Comparison of ENCODE assay signal across 1 cellular context in the genomic region with DNA sequence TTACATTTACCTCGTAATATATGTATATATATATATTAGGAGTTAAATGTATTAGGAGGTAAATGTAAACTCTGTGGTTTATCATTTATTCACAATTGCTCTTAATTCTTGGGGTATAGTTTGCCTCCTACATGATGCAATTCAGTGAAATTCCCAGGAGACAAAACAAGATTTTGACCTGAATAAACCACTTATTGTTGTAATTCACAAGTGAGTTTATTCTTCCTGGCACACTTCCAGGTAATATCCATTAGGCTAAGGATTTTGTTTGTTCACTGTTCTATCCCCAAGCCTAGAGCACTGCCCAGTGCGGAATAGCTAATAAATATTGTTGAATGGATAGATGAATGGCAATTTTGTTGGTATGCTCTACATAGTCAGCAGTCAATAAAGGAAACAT.
TF ChIP-seq lines count a peak whose summit lies in the region.

No MANE protein-coding gene starts in this region.

TF ChIP-seq in K562, 482 proteins besides CTCF, POLR2A, EP300 and RAD21:
- TF ChIP-seq, protein P1, sequence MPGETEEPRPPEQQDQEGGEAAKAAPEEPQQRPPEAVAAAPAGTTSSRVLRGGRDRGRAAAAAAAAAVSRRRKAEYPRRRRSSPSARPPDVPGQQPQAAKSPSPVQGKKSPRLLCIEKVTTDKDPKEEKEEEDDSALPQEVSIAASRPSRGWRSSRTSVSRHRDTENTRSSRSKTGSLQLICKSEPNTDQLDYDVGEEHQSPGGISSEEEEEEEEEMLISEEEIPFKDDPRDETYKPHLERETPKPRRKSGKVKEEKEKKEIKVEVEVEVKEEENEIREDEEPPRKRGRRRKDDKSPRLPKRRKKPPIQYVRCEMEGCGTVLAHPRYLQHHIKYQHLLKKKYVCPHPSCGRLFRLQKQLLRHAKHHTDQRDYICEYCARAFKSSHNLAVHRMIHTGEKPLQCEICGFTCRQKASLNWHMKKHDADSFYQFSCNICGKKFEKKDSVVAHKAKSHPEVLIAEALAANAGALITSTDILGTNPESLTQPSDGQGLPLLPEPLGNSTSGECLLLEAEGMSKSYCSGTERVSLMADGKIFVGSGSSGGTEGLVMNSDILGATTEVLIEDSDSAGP (CRISPR knock-in tag; IDR thresholded peaks at IDR 0.05), result no peak
- no peak for TF ChIP-seq ZNF586 (CRISPR knock-in tag; conservative IDR thresholded peaks at IDR 0.05)
- TF ChIP-seq, protein P2, sequence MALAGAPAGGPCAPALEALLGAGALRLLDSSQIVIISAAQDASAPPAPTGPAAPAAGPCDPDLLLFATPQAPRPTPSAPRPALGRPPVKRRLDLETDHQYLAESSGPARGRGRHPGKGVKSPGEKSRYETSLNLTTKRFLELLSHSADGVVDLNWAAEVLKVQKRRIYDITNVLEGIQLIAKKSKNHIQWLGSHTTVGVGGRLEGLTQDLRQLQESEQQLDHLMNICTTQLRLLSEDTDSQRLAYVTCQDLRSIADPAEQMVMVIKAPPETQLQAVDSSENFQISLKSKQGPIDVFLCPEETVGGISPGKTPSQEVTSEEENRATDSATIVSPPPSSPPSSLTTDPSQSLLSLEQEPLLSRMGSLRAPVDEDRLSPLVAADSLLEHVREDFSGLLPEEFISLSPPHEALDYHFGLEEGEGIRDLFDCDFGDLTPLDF (CRISPR knock-in tag; IDR thresholded peaks at IDR 0.05), result no peak
- TF ChIP-seq, protein P3, sequence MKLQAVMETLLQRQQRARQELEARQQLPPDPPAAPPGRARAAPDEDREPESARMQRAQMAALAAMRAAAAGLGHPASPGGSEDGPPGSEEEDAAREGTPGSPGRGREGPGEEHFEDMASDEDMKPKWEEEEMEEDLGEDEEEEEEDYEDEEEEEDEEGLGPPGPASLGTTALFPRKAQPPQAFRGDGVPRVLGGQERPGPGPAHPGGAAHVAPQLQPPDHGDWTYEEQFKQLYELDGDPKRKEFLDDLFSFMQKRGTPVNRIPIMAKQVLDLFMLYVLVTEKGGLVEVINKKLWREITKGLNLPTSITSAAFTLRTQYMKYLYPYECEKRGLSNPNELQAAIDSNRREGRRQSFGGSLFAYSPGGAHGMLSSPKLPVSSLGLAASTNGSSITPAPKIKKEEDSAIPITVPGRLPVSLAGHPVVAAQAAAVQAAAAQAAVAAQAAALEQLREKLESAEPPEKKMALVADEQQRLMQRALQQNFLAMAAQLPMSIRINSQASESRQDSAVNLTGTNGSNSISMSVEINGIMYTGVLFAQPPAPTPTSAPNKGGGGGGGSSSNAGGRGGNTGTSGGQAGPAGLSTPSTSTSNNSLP (IDR thresholded peaks at IDR 0.05; ENCODE audit: borderline replicate concordance, low read depth, low read length), result no peak
- TF ChIP-seq, protein P4, sequence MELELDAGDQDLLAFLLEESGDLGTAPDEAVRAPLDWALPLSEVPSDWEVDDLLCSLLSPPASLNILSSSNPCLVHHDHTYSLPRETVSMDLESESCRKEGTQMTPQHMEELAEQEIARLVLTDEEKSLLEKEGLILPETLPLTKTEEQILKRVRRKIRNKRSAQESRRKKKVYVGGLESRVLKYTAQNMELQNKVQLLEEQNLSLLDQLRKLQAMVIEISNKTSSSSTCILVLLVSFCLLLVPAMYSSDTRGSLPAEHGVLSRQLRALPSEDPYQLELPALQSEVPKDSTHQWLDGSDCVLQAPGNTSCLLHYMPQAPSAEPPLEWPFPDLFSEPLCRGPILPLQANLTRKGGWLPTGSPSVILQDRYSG (tag; conservative IDR thresholded peaks at IDR 0.05; ENCODE audit: low read depth), result no peak
- TF ChIP-seq HIVEP1 (CRISPR knock-in tag; IDR thresholded peaks at IDR 0.05), result no peak
- TF ChIP-seq, protein P5, sequence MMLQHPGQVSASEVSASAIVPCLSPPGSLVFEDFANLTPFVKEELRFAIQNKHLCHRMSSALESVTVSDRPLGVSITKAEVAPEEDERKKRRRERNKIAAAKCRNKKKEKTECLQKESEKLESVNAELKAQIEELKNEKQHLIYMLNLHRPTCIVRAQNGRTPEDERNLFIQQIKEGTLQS (IDR thresholded peaks at IDR 0.05), result peak; percentile 51; the same call in 1 of the 2 replicates
- TF ChIP-seq, protein P5 (CRISPR knock-in tag; conservative IDR thresholded peaks at IDR 0.05), result no peak
- no peak for TF ChIP-seq PHF20 (IDR thresholded peaks at IDR 0.05; ENCODE audit: partially characterized antibody)
- no peak for TF ChIP-seq RFX5 (IDR thresholded peaks at IDR 0.05; ENCODE audit: low read depth, low read length)
- no peak for TF ChIP-seq KDM1A (IDR thresholded peaks at IDR 0.05)
- TF ChIP-seq, protein P6, sequence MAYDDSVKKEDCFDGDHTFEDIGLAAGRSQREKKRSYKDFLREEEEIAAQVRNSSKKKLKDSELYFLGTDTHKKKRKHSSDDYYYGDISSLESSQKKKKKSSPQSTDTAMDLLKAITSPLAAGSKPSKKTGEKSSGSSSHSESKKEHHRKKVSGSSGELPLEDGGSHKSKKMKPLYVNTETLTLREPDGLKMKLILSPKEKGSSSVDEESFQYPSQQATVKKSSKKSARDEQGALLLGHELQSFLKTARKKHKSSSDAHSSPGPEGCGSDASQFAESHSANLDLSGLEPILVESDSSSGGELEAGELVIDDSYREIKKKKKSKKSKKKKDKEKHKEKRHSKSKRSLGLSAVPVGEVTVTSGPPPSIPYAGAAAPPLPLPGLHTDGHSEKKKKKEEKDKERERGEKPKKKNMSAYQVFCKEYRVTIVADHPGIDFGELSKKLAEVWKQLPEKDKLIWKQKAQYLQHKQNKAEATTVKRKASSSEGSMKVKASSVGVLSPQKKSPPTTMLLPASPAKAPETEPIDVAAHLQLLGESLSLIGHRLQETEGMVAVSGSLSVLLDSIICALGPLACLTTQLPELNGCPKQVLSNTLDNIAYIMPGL (CRISPR knock-in tag; IDR thresholded peaks at IDR 0.05), result no peak
- 0 out of 2 replicates have a peak, but pooled peaks have one; percentile 22 for TF ChIP-seq ZNF766 (CRISPR knock-in tag; conservative IDR thresholded peaks at IDR 0.05)
- no peak for TF ChIP-seq TEAD1 (CRISPR knock-in tag; IDR thresholded peaks at IDR 0.05)
- TF ChIP-seq GABPB2 (CRISPR knock-in tag; conservative IDR thresholded peaks at IDR 0.05), result no peak
- TF ChIP-seq OTX1 (CRISPR knock-in tag; IDR thresholded peaks at IDR 0.05), result no peak
- TF ChIP-seq ESRRB (CRISPR knock-in tag; IDR thresholded peaks at IDR 0.05; ENCODE audit: borderline replicate concordance), result no peak
- no peak for TF ChIP-seq SRSF7 (optimal IDR thresholded peaks at IDR 0.05; ENCODE audit: low read depth, low read length)
- no peak for TF ChIP-seq KLF1 (tag; IDR thresholded peaks at IDR 0.05)
- peak; percentile 62; the same call in 1 of the 2 replicates for TF ChIP-seq ZSCAN32 (CRISPR knock-in tag; IDR thresholded peaks at IDR 0.05)
- TF ChIP-seq, protein P7, sequence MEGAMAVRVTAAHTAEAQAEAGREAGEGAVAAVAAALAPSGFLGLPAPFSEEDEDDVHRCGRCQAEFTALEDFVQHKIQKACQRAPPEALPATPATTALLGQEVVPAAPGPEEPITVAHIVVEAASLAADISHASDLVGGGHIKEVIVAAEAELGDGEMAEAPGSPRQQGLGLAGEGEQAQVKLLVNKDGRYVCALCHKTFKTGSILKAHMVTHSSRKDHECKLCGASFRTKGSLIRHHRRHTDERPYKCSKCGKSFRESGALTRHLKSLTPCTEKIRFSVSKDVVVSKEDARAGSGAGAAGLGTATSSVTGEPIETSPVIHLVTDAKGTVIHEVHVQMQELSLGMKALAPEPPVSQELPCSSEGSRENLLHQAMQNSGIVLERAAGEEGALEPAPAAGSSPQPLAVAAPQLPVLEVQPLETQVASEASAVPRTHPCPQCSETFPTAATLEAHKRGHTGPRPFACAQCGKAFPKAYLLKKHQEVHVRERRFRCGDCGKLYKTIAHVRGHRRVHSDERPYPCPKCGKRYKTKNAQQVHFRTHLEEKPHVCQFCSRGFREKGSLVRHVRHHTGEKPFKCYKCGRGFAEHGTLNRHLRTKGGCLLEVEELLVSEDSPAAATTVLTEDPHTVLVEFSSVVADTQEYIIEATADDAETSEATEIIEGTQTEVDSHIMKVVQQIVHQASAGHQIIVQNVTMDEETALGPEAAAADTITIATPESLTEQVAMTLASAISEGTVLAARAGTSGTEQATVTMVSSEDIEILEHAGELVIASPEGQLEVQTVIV (CRISPR knock-in tag; IDR thresholded peaks at IDR 0.05; ENCODE audit: borderline replicate concordance), result no peak
- TF ChIP-seq, protein P8, sequence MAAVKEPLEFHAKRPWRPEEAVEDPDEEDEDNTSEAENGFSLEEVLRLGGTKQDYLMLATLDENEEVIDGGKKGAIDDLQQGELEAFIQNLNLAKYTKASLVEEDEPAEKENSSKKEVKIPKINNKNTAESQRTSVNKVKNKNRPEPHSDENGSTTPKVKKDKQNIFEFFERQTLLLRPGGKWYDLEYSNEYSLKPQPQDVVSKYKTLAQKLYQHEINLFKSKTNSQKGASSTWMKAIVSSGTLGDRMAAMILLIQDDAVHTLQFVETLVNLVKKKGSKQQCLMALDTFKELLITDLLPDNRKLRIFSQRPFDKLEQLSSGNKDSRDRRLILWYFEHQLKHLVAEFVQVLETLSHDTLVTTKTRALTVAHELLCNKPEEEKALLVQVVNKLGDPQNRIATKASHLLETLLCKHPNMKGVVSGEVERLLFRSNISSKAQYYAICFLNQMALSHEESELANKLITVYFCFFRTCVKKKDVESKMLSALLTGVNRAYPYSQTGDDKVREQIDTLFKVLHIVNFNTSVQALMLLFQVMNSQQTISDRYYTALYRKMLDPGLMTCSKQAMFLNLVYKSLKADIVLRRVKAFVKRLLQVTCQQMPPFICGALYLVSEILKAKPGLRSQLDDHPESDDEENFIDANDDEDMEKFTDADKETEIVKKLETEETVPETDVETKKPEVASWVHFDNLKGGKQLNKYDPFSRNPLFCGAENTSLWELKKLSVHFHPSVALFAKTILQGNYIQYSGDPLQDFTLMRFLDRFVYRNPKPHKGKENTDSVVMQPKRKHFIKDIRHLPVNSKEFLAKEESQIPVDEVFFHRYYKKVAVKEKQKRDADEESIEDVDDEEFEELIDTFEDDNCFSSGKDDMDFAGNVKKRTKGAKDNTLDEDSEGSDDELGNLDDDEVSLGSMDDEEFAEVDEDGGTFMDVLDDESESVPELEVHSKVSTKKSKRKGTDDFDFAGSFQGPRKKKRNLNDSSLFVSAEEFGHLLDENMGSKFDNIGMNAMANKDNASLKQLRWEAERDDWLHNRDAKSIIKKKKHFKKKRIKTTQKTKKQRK (IDR thresholded peaks at IDR 0.05; ENCODE audit: borderline replicate concordance, low read depth, low read length), result no peak
- TF ChIP-seq NCOA4 (IDR thresholded peaks at IDR 0.05; ENCODE audit: partially characterized antibody), result no peak
- TF ChIP-seq SOX6 (IDR thresholded peaks at IDR 0.05), result peak; percentile 56; the same call in 1 of the 2 replicates
- TF ChIP-seq, protein P9, sequence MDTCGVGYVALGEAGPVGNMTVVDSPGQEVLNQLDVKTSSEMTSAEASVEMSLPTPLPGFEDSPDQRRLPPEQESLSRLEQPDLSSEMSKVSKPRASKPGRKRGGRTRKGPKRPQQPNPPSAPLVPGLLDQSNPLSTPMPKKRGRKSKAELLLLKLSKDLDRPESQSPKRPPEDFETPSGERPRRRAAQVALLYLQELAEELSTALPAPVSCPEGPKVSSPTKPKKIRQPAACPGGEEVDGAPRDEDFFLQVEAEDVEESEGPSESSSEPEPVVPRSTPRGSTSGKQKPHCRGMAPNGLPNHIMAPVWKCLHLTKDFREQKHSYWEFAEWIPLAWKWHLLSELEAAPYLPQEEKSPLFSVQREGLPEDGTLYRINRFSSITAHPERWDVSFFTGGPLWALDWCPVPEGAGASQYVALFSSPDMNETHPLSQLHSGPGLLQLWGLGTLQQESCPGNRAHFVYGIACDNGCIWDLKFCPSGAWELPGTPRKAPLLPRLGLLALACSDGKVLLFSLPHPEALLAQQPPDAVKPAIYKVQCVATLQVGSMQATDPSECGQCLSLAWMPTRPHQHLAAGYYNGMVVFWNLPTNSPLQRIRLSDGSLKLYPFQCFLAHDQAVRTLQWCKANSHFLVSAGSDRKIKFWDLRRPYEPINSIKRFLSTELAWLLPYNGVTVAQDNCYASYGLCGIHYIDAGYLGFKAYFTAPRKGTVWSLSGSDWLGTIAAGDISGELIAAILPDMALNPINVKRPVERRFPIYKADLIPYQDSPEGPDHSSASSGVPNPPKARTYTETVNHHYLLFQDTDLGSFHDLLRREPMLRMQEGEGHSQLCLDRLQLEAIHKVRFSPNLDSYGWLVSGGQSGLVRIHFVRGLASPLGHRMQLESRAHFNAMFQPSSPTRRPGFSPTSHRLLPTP (IDR thresholded peaks at IDR 0.05; ENCODE audit: borderline replicate concordance, extremely low read depth, insufficient read length), result no peak
- no peak for TF ChIP-seq BCOR (IDR thresholded peaks at IDR 0.05)
- TF ChIP-seq, protein P10, sequence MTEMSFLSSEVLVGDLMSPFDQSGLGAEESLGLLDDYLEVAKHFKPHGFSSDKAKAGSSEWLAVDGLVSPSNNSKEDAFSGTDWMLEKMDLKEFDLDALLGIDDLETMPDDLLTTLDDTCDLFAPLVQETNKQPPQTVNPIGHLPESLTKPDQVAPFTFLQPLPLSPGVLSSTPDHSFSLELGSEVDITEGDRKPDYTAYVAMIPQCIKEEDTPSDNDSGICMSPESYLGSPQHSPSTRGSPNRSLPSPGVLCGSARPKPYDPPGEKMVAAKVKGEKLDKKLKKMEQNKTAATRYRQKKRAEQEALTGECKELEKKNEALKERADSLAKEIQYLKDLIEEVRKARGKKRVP (CRISPR knock-in tag; IDR thresholded peaks at IDR 0.05), result peak; percentile 67; the same call in 1 of the 2 replicates
- TF ChIP-seq, protein P11, sequence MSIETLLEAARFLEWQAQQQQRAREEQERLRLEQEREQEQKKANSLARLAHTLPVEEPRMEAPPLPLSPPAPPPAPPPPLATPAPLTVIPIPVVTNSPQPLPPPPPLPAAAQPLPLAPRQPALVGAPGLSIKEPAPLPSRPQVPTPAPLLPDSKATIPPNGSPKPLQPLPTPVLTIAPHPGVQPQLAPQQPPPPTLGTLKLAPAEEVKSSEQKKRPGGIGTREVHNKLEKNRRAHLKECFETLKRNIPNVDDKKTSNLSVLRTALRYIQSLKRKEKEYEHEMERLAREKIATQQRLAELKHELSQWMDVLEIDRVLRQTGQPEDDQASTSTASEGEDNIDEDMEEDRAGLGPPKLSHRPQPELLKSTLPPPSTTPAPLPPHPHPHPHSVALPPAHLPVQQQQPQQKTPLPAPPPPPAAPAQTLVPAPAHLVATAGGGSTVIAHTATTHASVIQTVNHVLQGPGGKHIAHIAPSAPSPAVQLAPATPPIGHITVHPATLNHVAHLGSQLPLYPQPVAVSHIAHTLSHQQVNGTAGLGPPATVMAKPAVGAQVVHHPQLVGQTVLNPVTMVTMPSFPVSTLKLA (conservative IDR thresholded peaks at IDR 0.05), result no peak
- no peak for TF ChIP-seq CEBPG (CRISPR knock-in tag; IDR thresholded peaks at IDR 0.05)
- peak; percentile 7 to 83; a peak in 2 of 4 replicates for TF ChIP-seq CEBPG (tag; conservative IDR thresholded peaks at IDR 0.05 in 1 of 2, IDR thresholded peaks at IDR 0.05 in 1 of 2)
- TF ChIP-seq NFIC (IDR thresholded peaks at IDR 0.05), result peak; percentile 58
- TF ChIP-seq, protein P12, sequence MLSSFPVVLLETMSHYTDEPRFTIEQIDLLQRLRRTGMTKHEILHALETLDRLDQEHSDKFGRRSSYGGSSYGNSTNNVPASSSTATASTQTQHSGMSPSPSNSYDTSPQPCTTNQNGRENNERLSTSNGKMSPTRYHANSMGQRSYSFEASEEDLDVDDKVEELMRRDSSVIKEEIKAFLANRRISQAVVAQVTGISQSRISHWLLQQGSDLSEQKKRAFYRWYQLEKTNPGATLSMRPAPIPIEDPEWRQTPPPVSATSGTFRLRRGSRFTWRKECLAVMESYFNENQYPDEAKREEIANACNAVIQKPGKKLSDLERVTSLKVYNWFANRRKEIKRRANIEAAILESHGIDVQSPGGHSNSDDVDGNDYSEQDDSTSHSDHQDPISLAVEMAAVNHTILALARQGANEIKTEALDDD (IDR thresholded peaks at IDR 0.05), result no peak
- TF ChIP-seq RBM15 (IDR thresholded peaks at IDR 0.05; ENCODE audit: insufficient read depth, low read length), result no peak
